In the genomic region with DNA sequence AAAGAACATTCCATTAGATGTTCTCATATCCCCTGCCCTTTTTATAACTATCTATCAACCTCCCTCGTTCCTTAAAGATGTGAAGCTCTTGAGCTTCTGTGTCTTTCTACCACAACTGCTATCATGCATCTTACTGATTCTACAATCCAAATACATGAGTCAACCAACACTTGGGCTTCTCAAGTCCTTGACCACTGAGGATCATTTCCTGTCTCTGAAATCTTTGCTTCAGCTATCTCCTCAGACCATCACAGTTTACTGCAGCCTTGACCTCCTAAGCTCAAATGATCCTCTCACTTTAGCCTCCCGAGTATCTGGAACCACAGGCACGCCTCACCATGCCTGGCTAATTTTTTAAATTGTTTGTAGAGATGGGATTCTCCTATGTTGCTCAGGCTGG, we compare ENCODE assay signal across 18 cellular contexts.
"Had no signal": no experiment of that assay in that cellular context is flagged by ENCODE, and none has a peak within 500 bp of the region (broad histone marks: within the 10 kb centered on the region; RNA-seq: fewer than 3 reads in every experiment).

No MANE protein-coding gene starts in this region.

- H3K27ac ChIP-seq: gastroesophageal sphincter, left lung, neutrophil, tibial artery, vagina, VCaP had no signal

- H3K27me3 ChIP-seq: gastroesophageal sphincter, left lung, neutrophil, tibial artery, vagina had no signal

- H3K9me3 ChIP-seq: gastroesophageal sphincter, left lung, neutrophil, tibial artery, vagina had no signal

- H3K36me3 ChIP-seq: gastroesophageal sphincter, left lung, neutrophil, tibial artery, vagina had no signal

- FAIRE-seq: keratinocyte, small intestine had no signal

- H3K4me1 ChIP-seq: gastroesophageal sphincter, left lung, tibial artery, vagina had no signal

- DNase-seq: activated CD4-positive, alpha-beta T cell treated with anti-CD3 and anti-CD28 coated beads for 1 hour; activated CD4-positive, alpha-beta T cell treated with anti-CD3 and anti-CD28 coated beads, Interleukin-2, amount 50 U/mL, for 48 hours; activated naive CD4-positive, alpha-beta T cell treated with anti-CD3 and anti-CD28 coated beads, Interleukin-2, amount 10 ng/mL, durations not matched to agents 7 days and 5 days; cortex of kidney; effector memory CD4-positive, alpha-beta T cell; left lung; naive thymus-derived CD8-positive, alpha-beta T cell; posterior cingulate gyrus; small intestine; stimulated activated CD4-positive, alpha-beta T cell treated with anti-CD3 and anti-CD28 coated beads, Interleukin-4, amount 100 ng/mL, for 24 hours; stimulated activated naive CD4-positive, alpha-beta T cell; T-helper 1 cell; tibial artery had no signal

- H3K4me3 ChIP-seq: gastroesophageal sphincter, left lung, tibial artery, vagina had no signal
